In the genomic region with DNA sequence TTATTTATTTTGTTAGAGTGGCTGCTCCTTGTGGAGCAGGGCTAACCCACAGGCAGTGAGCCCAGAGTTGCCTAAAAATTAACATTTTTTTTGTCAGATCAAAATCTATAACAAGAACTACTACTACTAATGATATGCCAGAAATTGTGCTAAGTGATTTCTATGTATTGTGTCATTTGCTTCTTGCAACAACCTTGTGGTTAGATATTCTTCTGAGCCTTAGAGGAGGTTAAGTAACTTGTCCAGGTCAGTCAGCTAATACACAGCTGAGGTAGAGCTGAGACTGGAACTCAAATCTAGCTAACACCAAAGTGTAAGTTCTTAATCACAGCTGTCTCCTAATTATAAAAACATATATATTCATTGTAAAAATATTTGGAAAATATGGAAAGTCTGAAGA, we compare ENCODE assay signal across 26 cellular contexts. TPM values are rescaled to one million over a fixed set of nuclear protein-coding genes. Genes with fewer than 3 reads are reported as not detected.
DNase-seq lines count a peak whose midpoint lies in the region; ATAC-seq and TF ChIP-seq lines count a peak whose summit lies in the region.
"Had no signal": no experiment of that assay in that cellular context is flagged by ENCODE, and none has a peak within 500 bp of the region (broad histone marks: within the 10 kb centered on the region; RNA-seq: fewer than 3 reads in every experiment).

No MANE protein-coding gene starts in this region.

- H3K4me2 ChIP-seq in IMR-90 (ENCODE audit: low read depth, low read length) (no peak overlapping the region), mesenchymal stem cell (ENCODE audit: low read length, poor library complexity, severe bottlenecking) (no peak overlapping the region)

- POLR2A ChIA-PET in IMR-90 (lab: Charles Lee; ENCODE audit: unreplicated experiment) = no interaction called here
- POLR2A ChIA-PET in CD4-positive, alpha-beta memory T cell (lab: Charles Lee; ENCODE audit: partially characterized antibody) = no interaction called here

- in situ Hi-C loops in IMR-90 (cut with MboI; ENCODE audit: low sequenced_read_pairs) = no loop called here

- H3K27ac Mint-ChIP-seq in CD4-positive, alpha-beta memory T cell = no peak overlapping the region
- H3K27ac Mint-ChIP-seq: activated T-cell treated with anti-CD3 and anti-CD28 coated beads, Interleukin-2, amount 50 U/mL, for 24 hours; CD4-positive, CD25-positive, alpha-beta regulatory T cell; effector memory CD8-positive, alpha-beta T cell; stimulated activated naive CD8-positive, alpha-beta T cell treated with anti-CD3 and anti-CD28 coated beads, Interleukin-15, Interleukin-2, amounts not matched to agents 100 ng/mL and 50 ng/mL, for 24 hours had no signal

- no peak overlapping the region for H3K4me3 Mint-ChIP-seq in CD4-positive, alpha-beta memory T cell
- H3K4me3 Mint-ChIP-seq: activated T-cell treated with anti-CD3 and anti-CD28 coated beads, Interleukin-2, amount 50 U/mL, for 24 hours; CD4-positive, CD25-positive, alpha-beta regulatory T cell; effector memory CD8-positive, alpha-beta T cell; stimulated activated naive CD8-positive, alpha-beta T cell treated with anti-CD3 and anti-CD28 coated beads, Interleukin-15, Interleukin-2, amounts not matched to agents 100 ng/mL and 50 ng/mL, for 24 hours had no signal

- no peak overlapping the region for H3K23ac ChIP-seq in IMR-90 (ENCODE audit: low read depth, low read length)
- H3K23ac ChIP-seq in mesenchymal stem cell (ENCODE audit: low read length in 2 of 2) = no peak overlapping the region

- H2AFZ ChIP-seq in IMR-90 (replicated peaks; ENCODE audit: low read length, poor library complexity) (no peak overlapping the region), mesenchymal stem cell (ENCODE audit: low read depth, low read length) (no peak overlapping the region)

- H3K4me3 ChIP-seq in IMR-90 (ENCODE audit: insufficient read depth, low read depth, low read length) (no peak overlapping the region), cardiac fibroblast (replicated peaks in 1 of 2; ENCODE audit: low read depth in 2 of 2, low read length in 2 of 2) (no peak overlapping the region), mesenchymal stem cell (ENCODE audit: insufficient read depth in 1 of 2, low read depth in 1 of 2, low read length in 2 of 2) (no peak overlapping the region)
- no peak overlapping the region for H3K4me3 ChIP-seq in CD4-positive, alpha-beta memory T cell (ENCODE audit: low read length in 2 of 2)
- H3K4me3 ChIP-seq: colonic mucosa, lower lobe of right lung, pancreas, right atrium auricular region, thyroid gland had no signal

- no peak overlapping the region for H2BK12ac ChIP-seq in mesenchymal stem cell (ENCODE audit: low read length in 2 of 2)

- no peaks in the 10 kb centered on the region for H4K20me1 ChIP-seq in IMR-90 (ENCODE audit: insufficient read depth, low read length)

- no peak overlapping the region for H3K56ac ChIP-seq in IMR-90 (ENCODE audit: extremely low read depth, insufficient read depth, low read length)

- no peak for ATAC-seq in IMR-90 (ENCODE audit: low read depth)
- ATAC-seq: effector memory CD8-positive, alpha-beta T cell; esophagus mucosa; lower lobe of right lung; pancreas; Right ventricle myocardium inferior had no signal

- CTCF ChIA-PET in IMR-90 (lab: Yijun Ruan, JAX) = interaction anchor here (0.6 kb wide), 1 partner anchor 39 kb away, joined by 3 read pairs; no protein-coding TSS in a partner anchor
- CTCF ChIA-PET in CD4-positive, alpha-beta memory T cell (lab: Charles Lee; ENCODE audit: partially characterized antibody) = interaction anchor here (1.2 to 1.6 kb wide), 2 partner anchors 12 to 38 kb away, joined by 3 to 5 read pairs; no protein-coding TSS in a partner anchor

- H3K9me3 Mint-ChIP-seq in CD4-positive, alpha-beta memory T cell = no peaks in the 10 kb centered on the region
- H3K9me3 Mint-ChIP-seq: activated T-cell treated with anti-CD3 and anti-CD28 coated beads, Interleukin-2, amount 50 U/mL, for 24 hours; CD4-positive, CD25-positive, alpha-beta regulatory T cell; effector memory CD8-positive, alpha-beta T cell; stimulated activated naive CD8-positive, alpha-beta T cell treated with anti-CD3 and anti-CD28 coated beads, Interleukin-15, Interleukin-2, amounts not matched to agents 100 ng/mL and 50 ng/mL, for 24 hours had no signal

- H3K79me1 ChIP-seq in IMR-90 (ENCODE audit: low read depth in 1 of 2, low read length in 2 of 2) = no peaks in the 10 kb centered on the region
- H3K79me1 ChIP-seq in mesenchymal stem cell (replicated peaks; ENCODE audit: low read length, poor library complexity, severe bottlenecking) = no peaks in the 10 kb centered on the region

- TF ChIP-seq POLR2A in IMR-90 (IDR thresholded peaks at IDR 0.05; ENCODE audit: low read depth, low read length) = no peak

- no peak overlapping the region for H2AK5ac ChIP-seq in IMR-90 (ENCODE audit: low read depth, low read length)
- no peak overlapping the region for H2AK5ac ChIP-seq in mesenchymal stem cell (ENCODE audit: low read length, severe bottlenecking)

- H3K4me1 ChIP-seq in IMR-90 (ENCODE audit: control insufficient read depth, insufficient read depth, low read length) (peaks cover 4% of the 10 kb centered on the region), mesenchymal stem cell (ENCODE audit: control insufficient read depth, insufficient read depth, low read depth, low read length) (peaks cover 6% of the 10 kb centered on the region)
- peaks cover 7% of the 10 kb centered on the region for H3K4me1 ChIP-seq in CD4-positive, alpha-beta memory T cell (ENCODE audit: insufficient read depth, low read length)
- H3K4me1 ChIP-seq: colonic mucosa, lower lobe of right lung, pancreas, right atrium auricular region, thyroid gland had no signal

- intact Hi-C loops in IMR-90 (cut with micrococcal nuclease) = no loop called here
- intact Hi-C loops in CD4-positive, alpha-beta memory T cell (cut with micrococcal nuclease) = no loop called here

- no TSS peak for BruUV-seq in IMR-90 (replicated peaks; lab: Mats Ljungman, UMichigan)

- H2BK120ac ChIP-seq in IMR-90 (ENCODE audit: low read depth, low read length) = no peak overlapping the region
- H2BK120ac ChIP-seq in mesenchymal stem cell (ENCODE audit: low read depth, low read length) = no peak overlapping the region

- peaks cover 0 to 3% (median 0%) of the 10 kb centered on the region in 4 donors for H3K4me1 Mint-ChIP-seq in CD4-positive, alpha-beta memory T cell

- no peak for TF ChIP-seq RAD21 in IMR-90 (IDR thresholded peaks at IDR 0.05; ENCODE audit: low read length)

- H3K9me1 ChIP-seq in IMR-90 (ENCODE audit: insufficient read depth, low read length) = no peaks in the 10 kb centered on the region

- no peak overlapping the region for H3K18ac ChIP-seq in IMR-90 (ENCODE audit: low read depth, low read length)
- H3K18ac ChIP-seq in mesenchymal stem cell (ENCODE audit: low read depth in 1 of 2, low read length in 2 of 2) = no peak overlapping the region

- H3K4ac ChIP-seq in IMR-90 (ENCODE audit: low read depth, low read length) = no peak overlapping the region
- no peak overlapping the region for H3K4ac ChIP-seq in mesenchymal stem cell (ENCODE audit: low read depth in 1 of 2, low read length in 2 of 2)

- H3K27ac ChIP-seq in IMR-90 (ENCODE audit: insufficient read depth, low read length) (no peak overlapping the region), mesenchymal stem cell (ENCODE audit: low read length, poor library complexity, severe bottlenecking) (no peak overlapping the region)
- no peak overlapping the region for H3K27ac ChIP-seq in CD4-positive, alpha-beta memory T cell (ENCODE audit: low read depth, low read length)
- H3K27ac ChIP-seq: colonic mucosa, lower lobe of right lung, pancreas, right atrium auricular region, thyroid gland had no signal

- H2AK9ac ChIP-seq in IMR-90 (replicated peaks; ENCODE audit: low read depth, low read length, poor library complexity) = no peak overlapping the region

- no peaks in the 10 kb centered on the region for H3K36me3 Mint-ChIP-seq in CD4-positive, alpha-beta memory T cell
- H3K36me3 Mint-ChIP-seq: CD4-positive, CD25-positive, alpha-beta regulatory T cell had no signal

- H4K8ac ChIP-seq in IMR-90 (ENCODE audit: low read depth in 2 of 2, low read length in 2 of 2) = no peak overlapping the region
- H4K8ac ChIP-seq in mesenchymal stem cell (ENCODE audit: low read length) = no peak overlapping the region

- H3K9ac ChIP-seq in IMR-90 (ENCODE audit: low read depth, low read length) (no peak overlapping the region), mesenchymal stem cell (ENCODE audit: low read length) (no peak overlapping the region)

- H3K27me3 ChIP-seq in IMR-90 (ENCODE audit: control insufficient read depth, insufficient read depth, low read length) = no peaks in the 10 kb centered on the region
- no peaks in the 10 kb centered on the region for H3K27me3 ChIP-seq in mesenchymal stem cell (ENCODE audit: control insufficient read depth in 1 of 2, insufficient read depth in 1 of 2, low read length in 2 of 2)
- no peaks in the 10 kb centered on the region for H3K27me3 ChIP-seq in CD4-positive, alpha-beta memory T cell (ENCODE audit: insufficient read depth, low read length)
- H3K27me3 ChIP-seq: colonic mucosa, pancreas, right atrium auricular region, thyroid gland had no signal

- H3K14ac ChIP-seq in IMR-90 (replicated peaks; ENCODE audit: low read depth, low read length) = 0 out of 2 replicates have a peak overlapping the region, but pooled peaks have one; percentile 2
- no peak overlapping the region for H3K14ac ChIP-seq in mesenchymal stem cell (ENCODE audit: low read length in 2 of 2)

- H2BK5ac ChIP-seq in IMR-90 (ENCODE audit: low read depth, low read length, poor library complexity, severe bottlenecking) (no peak overlapping the region), mesenchymal stem cell (ENCODE audit: low read depth, low read length, poor library complexity, severe bottlenecking) (no peak overlapping the region)

- DNase-seq in IMR-90 (peak; percentile 46), NOMO-1 treated with DMSO at 0.1 percent for 48 hours (lab: John Stamatoyannopoulos, UW; ENCODE audit: unreplicated experiment) (peak; percentile 78), cardiac fibroblast (ENCODE audit: low read depth in 2 of 2) (peak; percentile 24 to 57), mesenchymal stem cell (peak; percentile 62), NCI-H1092 (lab: John Stamatoyannopoulos, UW) (no peak), D341Med (ENCODE audit: low spot score) (no peak)
- DNase-seq in CD4-positive, alpha-beta memory T cell = no peak
- DNase-seq: activated CD4-positive, CD25-positive, alpha-beta regulatory T cell treated with anti-CD3 and anti-CD28 coated beads, Interleukin-2, amount 50 U/mL, for 72 hours; activated T-cell treated with anti-CD3 and anti-CD28 coated beads, Interleukin-2, amount 50 U/mL, for 24 hours; CD4-positive, CD25-positive, alpha-beta regulatory T cell; colonic mucosa; effector memory CD8-positive, alpha-beta T cell; KG1; kidney; lower lobe of right lung; NCI-H1092 treated with DMSO at 0.1 percent for 48 hours; NCI-H2029; NCI-H345; NCI-H774; pancreas; SW 1271; thyroid gland had no signal

- no peak overlapping the region for H4K5ac ChIP-seq in IMR-90 (ENCODE audit: low read depth, low read length)

- TF ChIP-seq CTCF in IMR-90 (conservative IDR thresholded peaks at IDR 0.05; ENCODE audit: low read depth, low read length) (no peak), cardiac fibroblast (IDR thresholded peaks at IDR 0.05; ENCODE audit: low read depth, low read length) (no peak)

- H3K36me3 ChIP-seq in IMR-90 (ENCODE audit: control insufficient read depth, insufficient read depth, low read length) (no peaks in the 10 kb centered on the region), mesenchymal stem cell (ENCODE audit: control insufficient read depth in 1 of 2, insufficient read depth in 2 of 2, low read depth in 1 of 2, low read length in 2 of 2) (no peaks in the 10 kb centered on the region)
- H3K36me3 ChIP-seq in CD4-positive, alpha-beta memory T cell (ENCODE audit: insufficient read depth, low read length) = no peaks in the 10 kb centered on the region
- H3K36me3 ChIP-seq: colonic mucosa, lower lobe of right lung, pancreas, right atrium auricular region, thyroid gland had no signal

- H4K91ac ChIP-seq in IMR-90 (ENCODE audit: insufficient read depth, low read depth, low read length) = no peak overlapping the region
- no peak overlapping the region for H4K91ac ChIP-seq in mesenchymal stem cell (ENCODE audit: low read length)

- H3K9me3 ChIP-seq in IMR-90 (ENCODE audit: control insufficient read depth, insufficient read depth, low read length) (no peaks in the 10 kb centered on the region), mesenchymal stem cell (ENCODE audit: control insufficient read depth, low read length) (no peaks in the 10 kb centered on the region)
- H3K9me3 ChIP-seq in CD4-positive, alpha-beta memory T cell (ENCODE audit: control insufficient read depth in 1 of 2, low read length in 2 of 2) = no peaks in the 10 kb centered on the region
- H3K9me3 ChIP-seq: colonic mucosa, lower lobe of right lung, pancreas, right atrium auricular region, thyroid gland had no signal

- dilution Hi-C loops in IMR-90 (cut with HindIII; ENCODE audit: low sequenced_read_pairs, unreplicated experiment) = no loop called here

- H2BK20ac ChIP-seq in IMR-90 (ENCODE audit: low read depth, low read length) = no peak overlapping the region

- peaks cover 0 to 1% of the 10 kb centered on the region in 2 donors for H3K27me3 Mint-ChIP-seq in CD4-positive, alpha-beta memory T cell
- H3K27me3 Mint-ChIP-seq: stimulated activated naive CD8-positive, alpha-beta T cell treated with anti-CD3 and anti-CD28 coated beads, Interleukin-15, Interleukin-2, amounts not matched to agents 100 ng/mL and 50 ng/mL, for 24 hours had no signal

- H2BK15ac ChIP-seq in IMR-90 (ENCODE audit: low read depth, low read length) = no peak overlapping the region
- H2BK15ac ChIP-seq in mesenchymal stem cell (ENCODE audit: low read depth, poor library complexity, severe bottlenecking) = no peak overlapping the region

RNA-seq across cellular contexts. Expression of gene CFL2, which starts 29.8 kb away (rescaled TPM):
- total RNA-seq in IMR-90 (2012; rRNA removed) = 151 and 187 TPM in 2 replicates
- 75.1 and 106 TPM in 2 replicates for polyA plus RNA-seq in IMR-90 (2012; rRNA removed)
- polyA plus RNA-seq in IMR-90 (2012; cell fraction: cytosol; rRNA removed) = 12.7 and 19.1 TPM in 2 replicates
- 2.4 and 28.7 TPM in 2 replicates for polyA plus RNA-seq in IMR-90 (2012; cell fraction: nucleus; rRNA removed; ENCODE audit: low replicate concordance)
- polyA plus RNA-seq in mesenchymal stem cell (2013, experiment 1 of 2) = 111 TPM
- 121 TPM for polyA plus RNA-seq in mesenchymal stem cell (2013, experiment 2 of 2)
- total RNA-seq in CD4-positive, alpha-beta memory T cell = 10 to 100 TPM; 12.3 to 12.6 TPM
- polyA plus RNA-seq in CD4-positive, alpha-beta memory T cell = 10 to 100 TPM; 10.4 to 14.2 TPM

RNA-seq across cellular contexts. Expression of gene SNX6, which starts 54.6 kb away (rescaled TPM):
- 116 and 166 TPM in 2 replicates for total RNA-seq in IMR-90 (2012; rRNA removed)
- 67.8 and 127 TPM in 2 replicates for polyA plus RNA-seq in IMR-90 (2012; rRNA removed)
- polyA plus RNA-seq in IMR-90 (2012; cell fraction: cytosol; rRNA removed) = 21.2 and 26.8 TPM in 2 replicates
- polyA plus RNA-seq in IMR-90 (2012; cell fraction: nucleus; rRNA removed; ENCODE audit: low replicate concordance) = 12.0 and 87.6 TPM in 2 replicates
- 125 TPM for polyA plus RNA-seq in mesenchymal stem cell (2013, experiment 1 of 2)
- 124 TPM for polyA plus RNA-seq in mesenchymal stem cell (2013, experiment 2 of 2)
- 10 to 100 TPM; 81.0 to 82.6 TPM for total RNA-seq in CD4-positive, alpha-beta memory T cell
- 100 to 1,000 TPM; 145 to 212 TPM for polyA plus RNA-seq in CD4-positive, alpha-beta memory T cell

Comparison
In these comparisons a context has a peak if more than half of its experiments do, and no peak if none do; other contexts are left out.
1. DNase-seq: peak in IMR-90 (single experiment), NOMO-1 treated with DMSO at 0.1 percent for 48 hours (single experiment), cardiac fibroblast (2 of 2) and mesenchymal stem cell (single experiment); none in NCI-H1092 (single experiment), CD4-positive, alpha-beta memory T cell (0 of 5) and D341Med (single experiment).
2. RNA of gene CFL2, which starts 29.8 kb away (total RNA-seq): 151 to 187 TPM in IMR-90; 12.3 to 12.6 TPM in CD4-positive, alpha-beta memory T cell; every median in the first group is over 10 times any median in the second.